In genomic region chr3:185823280-185824044, GRCh38 we compare ENCODE assay signal across 9 cellular contexts. TPM values are rescaled to one million over a fixed set of nuclear protein-coding genes. Genes with fewer than 3 reads are reported as not detected.
DNase-seq lines count a peak whose midpoint lies in the region; ATAC-seq and TF ChIP-seq lines count a peak whose summit lies in the region.
"Had no signal": no experiment of that assay in that cellular context is flagged by ENCODE, and none has a peak within 500 bp of the region (broad histone marks: within the 10 kb centered on the region; RNA-seq: fewer than 3 reads in every experiment).

No MANE protein-coding gene starts in this region.

- WGBS in gastroesophageal sphincter (ENCODE audit: low coverage in 1 of 2), 2 donors: 0 to 4% methylated on average over 4 to 5 of the region's 79 CpGs

- H3K27me3 ChIP-seq in Loucy (ENCODE audit: insufficient read depth, low read length, poor library complexity, severe bottlenecking): peaks cover 80% of the 10 kb centered on the region
- peaks cover 95% of the 10 kb centered on the region for H3K27me3 ChIP-seq in gastroesophageal sphincter
- peaks cover 70% of the 10 kb centered on the region for H3K27me3 ChIP-seq in neutrophil

- H3K36me3 ChIP-seq in Loucy (ENCODE audit: insufficient read depth, low read length) (no peaks in the 10 kb centered on the region), gastroesophageal sphincter (no peaks in the 10 kb centered on the region), neutrophil (no peaks in the 10 kb centered on the region)

- peak overlapping the region; percentile 69 for H3K4me2 ChIP-seq in Loucy (ENCODE audit: low read depth, low read length, poor library complexity, severe bottlenecking)

- H3K4me3 ChIP-seq in Loucy (ENCODE audit: low read length, poor library complexity, severe bottlenecking) (peak overlapping the region; percentile 64), gastroesophageal sphincter (peak overlapping the region; percentile 31 to 68), neutrophil (ENCODE audit: low read depth in 1 of 2, low read length in 1 of 2) (peak overlapping the region; percentile 62 to 68)

- peaks cover 10% of the 10 kb centered on the region for H3K4me1 ChIP-seq in Loucy (ENCODE audit: insufficient read depth, low read length, poor library complexity, severe bottlenecking)
- H3K4me1 ChIP-seq in gastroesophageal sphincter: peaks cover 0 to 37% (median 15%) of the 10 kb centered on the region in 3 donors
- peaks cover 25 to 31% of the 10 kb centered on the region in 2 experiments for H3K4me1 ChIP-seq in neutrophil (ENCODE audit: control insufficient read depth in 1 of 2, insufficient read depth in 1 of 2, low read depth in 1 of 2, low read length in 1 of 2)

- no peaks in the 10 kb centered on the region for H3K79me2 ChIP-seq in Loucy (ENCODE audit: insufficient read depth, low read length)

- H4K20me1 ChIP-seq in Loucy (ENCODE audit: insufficient read depth, low read length, poor library complexity, severe bottlenecking): no peaks in the 10 kb centered on the region

- H3F3A ChIP-seq in Loucy (ENCODE audit: low read depth): no peaks in the 10 kb centered on the region

- TF ChIP-seq CTCF in Loucy (conservative IDR thresholded peaks at IDR 0.05; ENCODE audit: low read length) (no peak), gastroesophageal sphincter (IDR thresholded peaks at IDR 0.05) (no peak), neutrophil (IDR thresholded peaks at IDR 0.05) (no peak)

- no peaks in the 10 kb centered on the region for H3K9me2 ChIP-seq in Loucy (replicated peaks; ENCODE audit: low read depth, low read length)

- TF ChIP-seq EP300 in gastroesophageal sphincter (IDR thresholded peaks at IDR 0.05): no peak

- H2AFZ ChIP-seq in Loucy (ENCODE audit: low read length): peak overlapping the region; percentile 86

- H3K27ac ChIP-seq in gastroesophageal sphincter (peak overlapping the region in 3 of 4 donors; percentile 71 to 83 (median 76)), neutrophil (no peak overlapping the region)

- H3K9ac ChIP-seq in Loucy (ENCODE audit: low read depth, low read length, poor library complexity, severe bottlenecking): no peak overlapping the region

- no peak for TF ChIP-seq POLR2A in gastroesophageal sphincter (IDR thresholded peaks at IDR 0.05)

- no peaks in the 10 kb centered on the region for H3K9me3 ChIP-seq in Loucy (ENCODE audit: insufficient read depth, low read depth, low read length)
- no peaks in the 10 kb centered on the region for H3K9me3 ChIP-seq in gastroesophageal sphincter
- H3K9me3 ChIP-seq in neutrophil: no peaks in the 10 kb centered on the region

- ATAC-seq in gastroesophageal sphincter (no peak), HG03039 (IDR thresholded peaks at IDR 0.05; ENCODE audit: unreplicated experiment) (no peak)

- DNase-seq in EH (ENCODE audit: low read depth): peak; percentile 63
- DNase-seq in activated T-cell treated with anti-CD3 and anti-CD28 coated beads, Interleukin-2, amount 50 U/mL, for 48 hours: peak; percentile 45 to 51
- DNase-seq in NCI-H2029 treated with DMSO at 0.1 percent for 48 hours (lab: John Stamatoyannopoulos, UW): no peak
- no peak for DNase-seq in NCI-H1048 (lab: John Stamatoyannopoulos, UW)

RNA-seq across cellular contexts. Expression of gene IGF2BP2, which starts 1.4 kb away (rescaled TPM):
- 10 to 100 TPM in 2 of 4 donors, 1 to 10 TPM in 2; 3.9 to 13.5 (median 8.1) TPM for total RNA-seq in gastroesophageal sphincter
- total RNA-seq: T-helper 2 cell treated with Interferon-gamma antibody and Interleukin-4, amounts not matched to agents 100 ng/mL and 5 ng/mL, for 36 hours had no signal

Comparison
In these comparisons a context has a peak if more than half of its experiments do, and no peak if none do; other contexts are left out.
1. DNase-seq: peak in EH (single experiment) and activated T-cell treated with anti-CD3 and anti-CD28 coated beads, Interleukin-2, amount 50 U/mL, for 48 hours (2 of 2); none in NCI-H2029 treated with DMSO at 0.1 percent for 48 hours (single experiment) and NCI-H1048 (single experiment).
2. Peak in every context shown above with its lines, with median percentiles within 50 percentile points of each other: H3K4me3 ChIP-seq.